8 cellular contexts compared by ENCODE assay signal in the genomic region with DNA sequence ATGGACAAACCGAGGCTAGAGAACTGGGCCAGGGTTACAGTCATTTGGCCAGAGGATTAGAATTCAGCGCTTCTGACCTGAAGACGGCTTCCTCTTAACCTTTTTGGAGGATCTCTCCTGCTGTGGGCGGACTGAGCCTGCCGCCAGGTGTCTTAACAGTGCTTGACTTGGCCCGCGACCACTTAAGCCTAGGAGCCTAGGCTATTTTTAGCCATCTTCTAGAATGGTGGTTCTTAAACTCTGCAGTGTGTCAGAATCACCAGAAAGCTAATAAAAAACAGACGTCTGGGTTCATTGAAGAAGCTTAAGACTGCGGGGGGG. TPM values are rescaled to one million over a fixed set of nuclear protein-coding genes. Genes with fewer than 3 reads are reported as not detected.
DNase-seq lines count a peak whose midpoint lies in the region; ATAC-seq and TF ChIP-seq lines count a peak whose summit lies in the region.

No MANE protein-coding gene starts in this region.

- H3K9me3 ChIP-seq in DND-41 (ENCODE audit: insufficient read depth, low read length, severe bottlenecking) = no peaks in the 10 kb centered on the region
- H3K9me3 ChIP-seq in SU-DHL-6 (ENCODE audit: insufficient read depth, low read length) = no peaks in the 10 kb centered on the region

- intact Hi-C loops in natural killer cell (cut with micrococcal nuclease) = loop anchor here (5.0 to 10.0 kb wide), 2 partner anchors 84 to 266 kb away; no protein-coding TSS in a partner anchor

- peak overlapping the region; percentile 76 for H3K4me2 ChIP-seq in DND-41 (ENCODE audit: insufficient read depth, low read length)
- peak overlapping the region; percentile 69 for H3K4me2 ChIP-seq in SU-DHL-6 (ENCODE audit: low read depth, low read length, poor library complexity, severe bottlenecking)

- peaks cover 44% of the 10 kb centered on the region for H3K4me1 ChIP-seq in DND-41 (ENCODE audit: insufficient read depth, low read length)

- H3K9me2 ChIP-seq in SU-DHL-6 (replicated peaks; ENCODE audit: insufficient read depth, low read length) = no peaks in the 10 kb centered on the region

- peak overlapping the region; percentile 97 to 98 for H3K27ac Mint-ChIP-seq in effector memory CD8-positive, alpha-beta T cell
- H3K27ac Mint-ChIP-seq in natural killer cell = peak overlapping the region; percentile 92 to 98

- H3K27ac ChIP-seq in DND-41 (ENCODE audit: low read length) = peak overlapping the region; percentile 72
- peak overlapping the region; percentile 65 for H3K27ac ChIP-seq in SU-DHL-6 (ENCODE audit: low read depth, low read length)

- H3K27me3 ChIP-seq in DND-41 (ENCODE audit: insufficient read depth, low read length, poor library complexity) (no peaks in the 10 kb centered on the region), SU-DHL-6 (ENCODE audit: low read length) (no peaks in the 10 kb centered on the region)

- ATAC-seq in DND-41 (ENCODE audit: insufficient read depth, low read depth) = peak; percentile 15; the same call in 1 of the 3 replicates
- ATAC-seq in HG03354 (IDR thresholded peaks at IDR 0.05; ENCODE audit: poor library complexity, severe bottlenecking, unreplicated experiment) = peak; percentile 19
- no peak for ATAC-seq in effector memory CD8-positive, alpha-beta T cell (replicated peaks)
- ATAC-seq in natural killer cell = no peak
- ATAC-seq in HG02763 (IDR thresholded peaks at IDR 0.05; ENCODE audit: unreplicated experiment) = no peak

- H3K27me3 Mint-ChIP-seq in effector memory CD8-positive, alpha-beta T cell = no peaks in the 10 kb centered on the region
- H3K27me3 Mint-ChIP-seq in natural killer cell (ENCODE audit: low read depth in 2 of 2) = no peaks in the 10 kb centered on the region

- peak; percentile 33 for TF ChIP-seq CTCF in DND-41 (IDR thresholded peaks at IDR 0.05; ENCODE audit: borderline replicate concordance, extremely low read depth, low read length, poor library complexity, severe bottlenecking)
- TF ChIP-seq CTCF in SU-DHL-6 (IDR thresholded peaks at IDR 0.05; ENCODE audit: insufficient read depth, low read length, poor library complexity, severe bottlenecking) = no peak
- no peak for TF ChIP-seq CTCF in natural killer cell (IDR thresholded peaks at IDR 0.05)

- H3K36me3 ChIP-seq in DND-41 (ENCODE audit: insufficient read depth, low read length) (peaks cover 37% of the 10 kb centered on the region), SU-DHL-6 (ENCODE audit: low read length) (no peaks in the 10 kb centered on the region)

- H3K4me1 Mint-ChIP-seq in effector memory CD8-positive, alpha-beta T cell (ENCODE audit: low read depth in 2 of 2) = peaks cover 36 to 39% of the 10 kb centered on the region in 2 donors
- H3K4me1 Mint-ChIP-seq in natural killer cell = peaks cover 32 to 59% of the 10 kb centered on the region in 2 donors

- no peaks in the 10 kb centered on the region for H3F3A ChIP-seq in SU-DHL-6 (ENCODE audit: insufficient read depth)

- H3K9ac ChIP-seq in DND-41 (ENCODE audit: low read depth, low read length) = peak overlapping the region; percentile 95
- H3K9ac ChIP-seq in SU-DHL-6 (ENCODE audit: low read length) = peak overlapping the region; percentile 97

- peaks cover 0 to 2% of the 10 kb centered on the region in 2 donors for H3K9me3 Mint-ChIP-seq in effector memory CD8-positive, alpha-beta T cell
- H3K9me3 Mint-ChIP-seq in natural killer cell = no peaks in the 10 kb centered on the region

- peak overlapping the region; percentile 77 to 86 for H3K4me3 ChIP-seq in DND-41 (ENCODE audit: low read depth in 1 of 2, low read length in 2 of 2)
- peak overlapping the region; percentile 92 for H3K4me3 ChIP-seq in SU-DHL-6 (ENCODE audit: insufficient read depth, low read length, poor library complexity, severe bottlenecking)

- H4K20me1 ChIP-seq in DND-41 (ENCODE audit: insufficient read depth, low read length) (peaks cover 41% of the 10 kb centered on the region), SU-DHL-6 (ENCODE audit: low read depth, low read length) (peaks cover 6% of the 10 kb centered on the region; the same call in 1 of the 2 replicates)

- H3K36me3 Mint-ChIP-seq in effector memory CD8-positive, alpha-beta T cell (ENCODE audit: insufficient read depth) = peaks cover 28% of the 10 kb centered on the region
- H3K36me3 Mint-ChIP-seq in natural killer cell = no peaks in the 10 kb centered on the region

- DNase-seq in DND-41 (peak; percentile 32), natural killer cell (no peak), hepatic stellate cell (ENCODE audit: low spot score) (no peak), cerebellar nuclear complex (lab: John Stamatoyannopoulos, UW) (no peak)
- no peak for DNase-seq in effector memory CD8-positive, alpha-beta T cell

- H2AFZ ChIP-seq in DND-41 (ENCODE audit: low read depth, low read length) = peak overlapping the region; percentile 78
- H2AFZ ChIP-seq in SU-DHL-6 (ENCODE audit: low read depth, low read length, severe bottlenecking) = peak overlapping the region; percentile 87

- H3K79me2 ChIP-seq in DND-41 (ENCODE audit: insufficient read depth, low read length) (peaks cover 92% of the 10 kb centered on the region), SU-DHL-6 (ENCODE audit: insufficient read depth, low read length) (peaks cover 96% of the 10 kb centered on the region)

- peak overlapping the region; percentile 93 to 98 for H3K4me3 Mint-ChIP-seq in effector memory CD8-positive, alpha-beta T cell
- H3K4me3 Mint-ChIP-seq in natural killer cell = peak overlapping the region; percentile 96

RNA-seq across cellular contexts. Expression of a gene that starts 0.7 kb away (rescaled TPM):
- total RNA-seq in natural killer cell = 10 to 100 TPM; 75.9 to 95.0 (median 93.9) TPM

RNA-seq across cellular contexts. Expression of a gene that starts 0.8 kb away (rescaled TPM):
- 10 to 100 TPM; 15.1 to 33.2 (median 18.8) TPM for total RNA-seq in natural killer cell

RNA-seq across cellular contexts. Expression of a gene that starts 54.2 kb away (rescaled TPM):
- 10 to 100 TPM; 24.3 to 38.1 (median 34.6) TPM for total RNA-seq in natural killer cell

Comparison
In these comparisons a context has a peak if more than half of its experiments do, and no peak if none do; other contexts are left out.
1. ATAC-seq: peak in DND-41 (single experiment) and HG03354 (single experiment); none in effector memory CD8-positive, alpha-beta T cell (single experiment), natural killer cell (0 of 3) and HG02763 (single experiment).